In the genomic region with DNA sequence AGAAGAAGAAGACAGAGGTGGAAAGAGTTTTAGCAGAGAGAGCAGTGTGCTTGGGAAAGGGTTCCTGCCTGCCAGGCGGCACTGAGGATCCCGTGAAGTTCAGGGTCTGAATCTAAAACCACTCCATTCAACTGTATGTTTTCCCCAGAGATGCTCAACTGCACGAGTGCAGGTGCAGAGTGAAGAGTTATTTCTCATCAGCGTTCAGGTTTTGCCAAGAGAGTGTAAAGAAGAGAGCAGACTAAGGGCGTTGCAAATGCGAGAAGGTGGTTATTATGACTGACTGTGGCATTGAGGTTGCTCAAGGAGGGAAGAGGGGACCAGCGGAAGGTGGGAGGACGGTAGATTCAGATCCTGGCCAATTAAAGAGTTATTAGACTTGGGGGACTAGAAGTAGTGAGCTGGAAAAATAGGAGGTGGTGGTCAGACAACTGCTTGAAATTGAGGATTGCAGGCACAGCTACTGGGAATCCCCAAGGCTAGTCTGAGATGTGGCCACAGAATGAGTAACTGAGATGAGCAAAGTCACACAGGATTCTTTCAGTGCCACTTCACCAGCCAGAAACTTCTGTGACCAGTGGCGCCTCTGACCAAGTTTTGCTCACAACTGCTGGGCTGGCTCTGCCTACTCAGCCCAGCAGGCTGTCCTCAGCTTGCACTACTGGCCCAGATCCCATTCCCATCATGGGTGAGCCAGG, we compare ENCODE assay signal across 24 cellular contexts. TPM values are rescaled to one million over a fixed set of nuclear protein-coding genes. Genes with fewer than 3 reads are reported as not detected.
"Had no signal": no experiment of that assay in that cellular context is flagged by ENCODE, and none has a peak within 500 bp of the region (broad histone marks: within the 10 kb centered on the region; RNA-seq: fewer than 3 reads in every experiment).

No MANE protein-coding gene starts in this region.

- H3K9me3 Mint-ChIP-seq: natural killer cell treated with Interleukin-12 subunit alpha and Interleukin-12 subunit beta and Interleukin-15 and Interleukin-18, amount 100 ng/mL, for 72 hours had no signal

- H3K4me3 ChIP-seq: esophagus squamous epithelium, lung, prostate gland, right lobe of liver had no signal

- H3K36me3 ChIP-seq: esophagus squamous epithelium, prostate gland, right lobe of liver, WERI-Rb-1 had no signal

- DNase-seq: activated CD4-positive, alpha-beta T cell treated with anti-CD3 and anti-CD28 coated beads for 36 hours; activated CD8-positive, alpha-beta memory T cell treated with anti-CD3 and anti-CD28 coated beads, Interleukin-2, amount 50 U/mL, for 4 hours; activated CD8-positive, alpha-beta T cell treated with anti-CD3 and anti-CD28 coated beads for 36 hours; activated naive CD8-positive, alpha-beta T cell treated with anti-CD3 and anti-CD28 coated beads, Interleukin-2, amount 10 ng/mL, durations not matched to agents 7 days and 5 days; activated T-cell treated with anti-CD3 and anti-CD28 coated beads, Interleukin-2, amount 50 U/mL, for 72 hours; anterior cingulate cortex; esophagus squamous epithelium; foreskin fibroblast; glutamatergic neuron; immature natural killer cell; left cardiac atrium; right lobe of liver; stimulated activated CD4-positive, alpha-beta T cell treated with anti-CD3 and anti-CD28 coated beads, Interleukin-12 subunit alpha, Interleukin-12 subunit beta, amount 100 ng/mL, for 4 hours; stimulated activated naive CD4-positive, alpha-beta T cell treated with Interleukin-2 at 50 U/mL for 16 hours; T1000; trophoblast cell; WERI-Rb-1 had no signal

- H3K27me3 ChIP-seq: esophagus squamous epithelium, right lobe of liver had no signal

- H3K36me3 Mint-ChIP-seq: activated naive CD8-positive, alpha-beta T cell treated with anti-CD3 and anti-CD28 coated beads, Interleukin-2, amount 10 ng/mL, durations not matched to agents 7 days and 5 days; immature natural killer cell; natural killer cell treated with Interleukin-12 subunit alpha and Interleukin-12 subunit beta and Interleukin-15 and Interleukin-18, amount 100 ng/mL, for 72 hours had no signal

- H3K27ac Mint-ChIP-seq: activated CD4-positive, alpha-beta T cell treated with anti-CD3 and anti-CD28 coated beads for 36 hours; activated CD8-positive, alpha-beta T cell treated with anti-CD3 and anti-CD28 coated beads for 36 hours; activated naive CD8-positive, alpha-beta T cell treated with anti-CD3 and anti-CD28 coated beads, Interleukin-2, amount 10 ng/mL, durations not matched to agents 7 days and 5 days; activated T-cell treated with anti-CD3 and anti-CD28 coated beads, Interleukin-2, amount 50 U/mL, for 72 hours; immature natural killer cell; natural killer cell treated with Interleukin-12 subunit alpha and Interleukin-12 subunit beta and Interleukin-15 and Interleukin-18, amount 100 ng/mL, for 72 hours had no signal

- H3K4me3 Mint-ChIP-seq: activated CD4-positive, alpha-beta T cell treated with anti-CD3 and anti-CD28 coated beads for 36 hours; activated CD8-positive, alpha-beta T cell treated with anti-CD3 and anti-CD28 coated beads for 36 hours; activated naive CD8-positive, alpha-beta T cell treated with anti-CD3 and anti-CD28 coated beads, Interleukin-2, amount 10 ng/mL, durations not matched to agents 7 days and 5 days; activated T-cell treated with anti-CD3 and anti-CD28 coated beads, Interleukin-2, amount 50 U/mL, for 72 hours; immature natural killer cell; natural killer cell treated with Interleukin-12 subunit alpha and Interleukin-12 subunit beta and Interleukin-15 and Interleukin-18, amount 100 ng/mL, for 72 hours had no signal

- ATAC-seq: activated CD4-positive, alpha-beta T cell treated with anti-CD3 and anti-CD28 coated beads for 36 hours; activated CD8-positive, alpha-beta T cell treated with anti-CD3 and anti-CD28 coated beads for 36 hours; activated T-cell treated with anti-CD3 and anti-CD28 coated beads, Interleukin-2, amount 50 U/mL, for 72 hours; left cardiac atrium; natural killer cell treated with Interleukin-12 subunit alpha and Interleukin-12 subunit beta and Interleukin-15 and Interleukin-18, amount 100 ng/mL, for 72 hours; right lobe of liver had no signal

- H3K27ac ChIP-seq: esophagus squamous epithelium, prostate gland, right lobe of liver, WERI-Rb-1 had no signal

- H3K4me1 ChIP-seq: prostate gland had no signal

- H3K9me3 ChIP-seq: prostate gland, right lobe of liver had no signal

- H3K4me1 Mint-ChIP-seq: activated CD4-positive, alpha-beta T cell treated with anti-CD3 and anti-CD28 coated beads for 36 hours; activated naive CD8-positive, alpha-beta T cell treated with anti-CD3 and anti-CD28 coated beads, Interleukin-2, amount 10 ng/mL, durations not matched to agents 7 days and 5 days; immature natural killer cell had no signal

RNA-seq across cellular contexts. Expression of a gene that starts 29.1 kb away (rescaled TPM):
- total RNA-seq: activated CD4-positive, alpha-beta T cell treated with anti-CD3 and anti-CD28 coated beads for 36 hours; activated CD8-positive, alpha-beta T cell treated with anti-CD3 and anti-CD28 coated beads for 36 hours; activated naive CD8-positive, alpha-beta T cell treated with anti-CD3 and anti-CD28 coated beads, Interleukin-2, amount 10 ng/mL, durations not matched to agents 7 days and 5 days; activated T-cell treated with anti-CD3 and anti-CD28 coated beads, Interleukin-2, amount 50 U/mL, for 72 hours; chondrocyte; dermis microvascular lymphatic vessel endothelial cell; esophagus squamous epithelium; left cardiac atrium; lung; mononuclear cell; natural killer cell treated with Interleukin-12 subunit alpha and Interleukin-12 subunit beta and Interleukin-15 and Interleukin-18, amount 100 ng/mL, for 72 hours; omental fat pad; prostate gland; right lobe of liver had no signal
- polyA plus RNA-seq: immature natural killer cell, lung had no signal
